21 cellular contexts compared by ENCODE assay signal in genomic region chr12:92844147-92844763, GRCh38.
"Had no signal": no experiment of that assay in that cellular context is flagged by ENCODE, and none has a peak within 500 bp of the region (broad histone marks: within the 10 kb centered on the region; RNA-seq: fewer than 3 reads in every experiment).

No MANE protein-coding gene starts in this region.

- H3K27me3 Mint-ChIP-seq: activated B cell treated with CpG ODN at 0.5 μM for 24 hours; activated CD8-positive, alpha-beta T cell treated with anti-CD3 and anti-CD28 coated beads for 36 hours; brain; central memory CD8-positive, alpha-beta T cell; progenitor cell of endocrine pancreas had no signal

- H3K9me3 Mint-ChIP-seq: activated CD8-positive, alpha-beta T cell treated with anti-CD3 and anti-CD28 coated beads for 36 hours; activated naive CD4-positive, alpha-beta T cell treated with anti-CD3 and anti-CD28 coated beads, Interleukin-2, amount 50 U/mL, for 72 hours; central memory CD8-positive, alpha-beta T cell had no signal

- H3K4me3 Mint-ChIP-seq: activated B cell treated with CpG ODN at 0.5 μM for 24 hours; activated CD8-positive, alpha-beta T cell treated with anti-CD3 and anti-CD28 coated beads for 36 hours; brain; central memory CD8-positive, alpha-beta T cell; nephron had no signal

- DNase-seq: activated B cell treated with CpG ODN at 0.5 μM for 24 hours; activated CD4-positive, alpha-beta T cell treated with anti-CD3 and anti-CD28 coated beads for 48 hours; activated CD8-positive, alpha-beta memory T cell treated with anti-CD3 and anti-CD28 coated beads, Interleukin-2, amount 50 U/mL, for 4 hours; activated CD8-positive, alpha-beta T cell treated with anti-CD3 and anti-CD28 coated beads for 36 hours; activated effector memory CD4-positive, alpha-beta T cell treated with anti-CD3 and anti-CD28 coated beads, Interleukin-2, amount 50 U/mL, for 16 hours; activated T-cell treated with anti-CD3 and anti-CD28 coated beads, Interleukin-2, amount 50 U/mL, for 48 hours; amniotic stem cell; glutamatergic neuron; hypothalamus; mesendoderm; nucleus accumbens; right cardiac atrium; stimulated activated naive CD8-positive, alpha-beta T cell treated with anti-CD3 and anti-CD28 coated beads, Interleukin-15, Interleukin-2, amounts not matched to agents 100 U/mL and 50 U/mL, for 24 hours; T-helper 2 cell; trophoblast cell had no signal

- H3K4me1 Mint-ChIP-seq: activated B cell treated with CpG ODN at 0.5 μM for 24 hours; brain; central memory CD8-positive, alpha-beta T cell; nephron had no signal

- H3K4me2 ChIP-seq: smooth muscle cell had no signal

- H3K27ac Mint-ChIP-seq: activated B cell treated with CpG ODN at 0.5 μM for 24 hours; activated CD8-positive, alpha-beta T cell treated with anti-CD3 and anti-CD28 coated beads for 36 hours; activated naive CD4-positive, alpha-beta T cell treated with anti-CD3 and anti-CD28 coated beads, Interleukin-2, amount 50 U/mL, for 72 hours; brain; nephron; progenitor cell of endocrine pancreas had no signal

- H3K4me3 ChIP-seq: smooth muscle cell had no signal
